13 cellular contexts compared by ENCODE assay signal in the genomic region with DNA sequence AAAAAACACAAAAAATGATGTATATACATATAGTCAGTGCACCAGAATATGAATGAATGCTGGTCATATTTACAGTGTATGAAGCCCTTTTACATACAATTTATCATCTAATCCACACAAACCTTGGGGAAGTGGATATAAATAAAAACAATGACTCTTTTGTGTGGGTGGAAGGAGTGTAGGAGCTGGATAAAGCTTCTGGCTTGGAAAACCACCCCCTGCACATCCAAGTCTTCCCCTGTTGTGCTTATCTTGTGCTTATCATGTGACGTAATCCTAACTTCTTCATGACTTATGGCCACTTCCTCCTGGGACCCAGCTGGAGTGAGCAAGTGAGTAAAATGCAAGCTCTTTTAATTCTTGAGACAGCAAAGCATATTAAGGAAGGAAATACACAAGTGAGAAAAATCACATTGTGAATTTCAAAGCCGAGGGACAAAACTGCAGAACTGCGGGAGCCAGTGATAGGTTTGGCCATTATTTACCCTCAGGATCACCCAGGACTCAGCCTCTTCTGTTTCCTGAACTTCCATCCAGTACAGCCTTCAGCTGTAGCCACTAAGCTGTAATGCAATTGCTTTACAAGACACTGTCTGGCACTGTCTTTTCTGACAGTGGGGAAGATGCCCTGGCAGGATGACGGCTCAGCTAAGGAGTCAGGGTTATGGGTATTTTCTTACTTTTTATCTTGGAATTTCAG.
DNase-seq lines count a peak whose midpoint lies in the region; ATAC-seq and TF ChIP-seq lines count a peak whose summit lies in the region.
"Had no signal": no experiment of that assay in that cellular context is flagged by ENCODE, and none has a peak within 500 bp of the region (broad histone marks: within the 10 kb centered on the region; RNA-seq: fewer than 3 reads in every experiment).

No MANE protein-coding gene starts in this region.

- no peaks in the 10 kb centered on the region for H3K27me3 Mint-ChIP-seq in osteocyte (ENCODE audit: unreplicated experiment)

- H3K36me3 Mint-ChIP-seq in osteocyte (ENCODE audit: unreplicated experiment), result no peaks in the 10 kb centered on the region

- ATAC-seq in HG02571 (IDR thresholded peaks at IDR 0.05; ENCODE audit: unreplicated experiment), result no peak

- H2BK15ac ChIP-seq in mesenchymal stem cell (ENCODE audit: low read depth, poor library complexity, severe bottlenecking), result no peak overlapping the region

- no peak overlapping the region; a peak in 1 of 20 replicates for H3K4me3 ChIP-seq in BLaER1 treated with 17β-estradiol and CSF1 and Interleukin-3, amounts not matched to agents 10 nM and 100 nM
- H3K4me3 ChIP-seq in choroid plexus epithelial cell (ENCODE audit: low read depth, low read length), result peak overlapping the region; percentile 10
- no peak overlapping the region for H3K4me3 ChIP-seq in mesenchymal stem cell (ENCODE audit: insufficient read depth in 1 of 2, low read depth in 1 of 2, low read length in 2 of 2)
- H3K4me3 ChIP-seq: SJCRH30, thyroid gland had no signal

- H3K36me3 ChIP-seq in BLaER1 treated with 17β-estradiol and CSF1 and Interleukin-3, amounts not matched to agents 10 nM and 100 nM, result no peaks in the 10 kb centered on the region
- no peaks in the 10 kb centered on the region for H3K36me3 ChIP-seq in mesenchymal stem cell (ENCODE audit: control insufficient read depth in 1 of 2, insufficient read depth in 2 of 2, low read depth in 1 of 2, low read length in 2 of 2)
- H3K36me3 ChIP-seq: SJCRH30, thyroid gland had no signal

- H2AK5ac ChIP-seq in mesenchymal stem cell (ENCODE audit: low read length, severe bottlenecking), result no peak overlapping the region

- no peak overlapping the region for H3K4ac ChIP-seq in mesenchymal stem cell (ENCODE audit: low read depth in 1 of 2, low read length in 2 of 2)

- H3K9me3 Mint-ChIP-seq in osteocyte (ENCODE audit: unreplicated experiment), result no peaks in the 10 kb centered on the region

- H3K79me1 ChIP-seq in mesenchymal stem cell (replicated peaks; ENCODE audit: low read length, poor library complexity, severe bottlenecking), result no peaks in the 10 kb centered on the region

- H3K4me3 Mint-ChIP-seq in osteocyte (ENCODE audit: unreplicated experiment), result no peak overlapping the region

- no peak overlapping the region for H2BK5ac ChIP-seq in mesenchymal stem cell (ENCODE audit: low read depth, low read length, poor library complexity, severe bottlenecking)

- no peak overlapping the region for H2BK120ac ChIP-seq in mesenchymal stem cell (ENCODE audit: low read depth, low read length)

- H3K27ac Mint-ChIP-seq in osteocyte (ENCODE audit: unreplicated experiment), result no peak overlapping the region

- no peak overlapping the region for H4K91ac ChIP-seq in mesenchymal stem cell (ENCODE audit: low read length)

- H3K18ac ChIP-seq in mesenchymal stem cell (ENCODE audit: low read depth in 1 of 2, low read length in 2 of 2), result no peak overlapping the region

- TF ChIP-seq CTCF in choroid plexus epithelial cell (conservative IDR thresholded peaks at IDR 0.05; ENCODE audit: low read depth, low read length), result no peak
- TF ChIP-seq CTCF in osteocyte (IDR thresholded peaks at IDR 0.05), result no peak

- no peak overlapping the region for H3K23ac ChIP-seq in mesenchymal stem cell (ENCODE audit: low read length in 2 of 2)

- H3K4me2 ChIP-seq in BLaER1 treated with 17β-estradiol and CSF1 and Interleukin-3, amounts not matched to agents 10 nM and 100 nM, result peak overlapping the region in 9 of 11 experiments; percentile 43 to 81 (median 58); a peak in 18 of 22 replicates
- H3K4me2 ChIP-seq in mesenchymal stem cell (ENCODE audit: low read length, poor library complexity, severe bottlenecking), result no peak overlapping the region

- H2AFZ ChIP-seq in mesenchymal stem cell (ENCODE audit: low read depth, low read length), result no peak overlapping the region

- H3K9ac ChIP-seq in BLaER1 treated with 17β-estradiol and CSF1 and Interleukin-3, amounts not matched to agents 10 nM and 100 nM, result peak overlapping the region in 5 of 11 experiments; percentile 33 to 44 (median 37); a peak in 7 of 22 replicates
- H3K9ac ChIP-seq in mesenchymal stem cell (ENCODE audit: low read length), result peak overlapping the region; percentile 14

- H3K14ac ChIP-seq in mesenchymal stem cell (ENCODE audit: low read length in 2 of 2), result no peak overlapping the region

- no peaks in the 10 kb centered on the region for H3K27me3 ChIP-seq in BLaER1 treated with 17β-estradiol and CSF1 and Interleukin-3, amounts not matched to agents 10 nM and 100 nM
- no peaks in the 10 kb centered on the region for H3K27me3 ChIP-seq in mesenchymal stem cell (ENCODE audit: control insufficient read depth in 1 of 2, insufficient read depth in 1 of 2, low read length in 2 of 2)
- H3K27me3 ChIP-seq: thyroid gland had no signal

- H4K20me1 ChIP-seq in BLaER1 treated with 17β-estradiol and CSF1 and Interleukin-3, amounts not matched to agents 10 nM and 100 nM, result no peaks in the 10 kb centered on the region

- peaks cover 9% of the 10 kb centered on the region for H3K4me1 Mint-ChIP-seq in osteocyte (ENCODE audit: unreplicated experiment)

- H4K8ac ChIP-seq in mesenchymal stem cell (ENCODE audit: low read length), result peak overlapping the region; percentile 74

- H3K9me3 ChIP-seq in BLaER1 treated with 17β-estradiol and CSF1 and Interleukin-3, amounts not matched to agents 10 nM and 100 nM (replicated peaks in 1 of 11), result no peaks in the 10 kb centered on the region
- H3K9me3 ChIP-seq in mesenchymal stem cell (ENCODE audit: control insufficient read depth, low read length), result no peaks in the 10 kb centered on the region
- H3K9me3 ChIP-seq: SJCRH30, thyroid gland had no signal

- no peak overlapping the region for H2BK12ac ChIP-seq in mesenchymal stem cell (ENCODE audit: low read length in 2 of 2)

- peak overlapping the region in 9 of 11 experiments; percentile 28 to 60 (median 46); a peak in 17 of 22 replicates for H3K27ac ChIP-seq in BLaER1 treated with 17β-estradiol and CSF1 and Interleukin-3, amounts not matched to agents 10 nM and 100 nM
- H3K27ac ChIP-seq in mesenchymal stem cell (ENCODE audit: low read length, poor library complexity, severe bottlenecking), result peak overlapping the region; percentile 32
- H3K27ac ChIP-seq: SJCRH30, thyroid gland had no signal

- 2% methylated on average over 2 of the region's 4 CpGs for WGBS in mesenchymal stem cell

- DNase-seq in NCI-H226 (peak; percentile 94), choroid plexus epithelial cell (ENCODE audit: low read depth) (peak; percentile 67), mesenchymal stem cell (peak; percentile 81), osteocyte (ENCODE audit: extremely low spot score, unreplicated experiment) (no peak), cerebellum (ENCODE audit: low spot score) (no peak)
- no peak for DNase-seq in activated naive CD4-positive, alpha-beta T cell treated with Interleukin-2 at 50 U/mL for 16 hours
- DNase-seq: activated effector memory CD4-positive, alpha-beta T cell treated with anti-CD3 and anti-CD28 coated beads, Interleukin-2, amount 50 U/mL, for 16 hours; COR-L47; head of caudate nucleus; thyroid gland had no signal

- peaks cover 7 to 43% (median 14%) of the 10 kb centered on the region in 10 experiments; a peak in 19 of 20 replicates for H3K4me1 ChIP-seq in BLaER1 treated with 17β-estradiol and CSF1 and Interleukin-3, amounts not matched to agents 10 nM and 100 nM
- peaks cover 4% of the 10 kb centered on the region for H3K4me1 ChIP-seq in mesenchymal stem cell (ENCODE audit: control insufficient read depth, insufficient read depth, low read depth, low read length)
- H3K4me1 ChIP-seq: SJCRH30, thyroid gland had no signal

Comparison
In these comparisons a context has a peak if more than half of its experiments do, and no peak if none do; other contexts are left out.
1. DNase-seq: peak in NCI-H226 (single experiment), choroid plexus epithelial cell (single experiment) and mesenchymal stem cell (single experiment); none in activated naive CD4-positive, alpha-beta T cell treated with Interleukin-2 at 50 U/mL for 16 hours (single experiment), osteocyte (single experiment) and cerebellum (single experiment).